In genomic region chr10:69216577-69217118, GRCh38 we compare ENCODE assay signal across 2 cellular contexts.
TF ChIP-seq lines count a peak whose summit lies in the region.

No MANE protein-coding gene starts in this region.

TF ChIP-seq in A549, 52 proteins besides CTCF, POLR2A, EP300 and RAD21:
- no peak for TF ChIP-seq SMC3 (IDR thresholded peaks at IDR 0.05)
- TF ChIP-seq PBX3 (IDR thresholded peaks at IDR 0.05): no peak
- TF ChIP-seq JUNB (IDR thresholded peaks at IDR 0.05): no peak
- TF ChIP-seq ELK1 (IDR thresholded peaks at IDR 0.05; ENCODE audit: low read depth, low read length): no peak
- no peak for TF ChIP-seq ATOH8 (CRISPR knock-in tag; IDR thresholded peaks at IDR 0.05; ENCODE audit: low read depth)
- no peak for TF ChIP-seq HDAC2 (IDR thresholded peaks at IDR 0.05)
- no peak for TF ChIP-seq RNF2 (IDR thresholded peaks at IDR 0.05; ENCODE audit: borderline replicate concordance, low read depth)

TF ChIP-seq in HCT116, 20 proteins besides CTCF, POLR2A, EP300 and RAD21:
- no peak for TF ChIP-seq EZH2phosphoT487 (IDR thresholded peaks at IDR 0.05; ENCODE audit: borderline replicate concordance)
- no peak for TF ChIP-seq ZBTB33 (IDR thresholded peaks at IDR 0.05; ENCODE audit: extremely low read depth, insufficient replicate concordance, low read length)
- TF ChIP-seq SRF (IDR thresholded peaks at IDR 0.05; ENCODE audit: low read depth): no peak
- no peak for TF ChIP-seq SIN3A (IDR thresholded peaks at IDR 0.05; ENCODE audit: low read depth)
- no peak for TF ChIP-seq MAX (IDR thresholded peaks at IDR 0.05)
- TF ChIP-seq POLR2AphosphoS5 (IDR thresholded peaks at IDR 0.05; ENCODE audit: low read depth, low read length): no peak
- no peak for TF ChIP-seq FOSL1 (IDR thresholded peaks at IDR 0.05; ENCODE audit: low read depth)
- TF ChIP-seq EZH2 (IDR thresholded peaks at IDR 0.05): no peak
- TF ChIP-seq CEBPB (IDR thresholded peaks at IDR 0.05; ENCODE audit: low read depth): no peak
- TF ChIP-seq ELF1 (IDR thresholded peaks at IDR 0.05; ENCODE audit: borderline replicate concordance, low read depth): no peak
- no peak for TF ChIP-seq ZNF274 (IDR thresholded peaks at IDR 0.05; ENCODE audit: low read depth, low read length)
- no peak for TF ChIP-seq TCF7L2 (IDR thresholded peaks at IDR 0.05; ENCODE audit: borderline replicate concordance, extremely low read depth, insufficient read depth, insufficient read length)
- TF ChIP-seq SP1 (IDR thresholded peaks at IDR 0.05; ENCODE audit: low read depth): no peak
- no peak for TF ChIP-seq YY1 (IDR thresholded peaks at IDR 0.05; ENCODE audit: extremely low read depth, insufficient replicate concordance, low read depth, low read length)
- no peak for TF ChIP-seq JUND (IDR thresholded peaks at IDR 0.05)
- TF ChIP-seq EGR1 (IDR thresholded peaks at IDR 0.05; ENCODE audit: low read depth): no peak
- no peak for TF ChIP-seq CBX3 (IDR thresholded peaks at IDR 0.05; ENCODE audit: low read depth)
- no peak for TF ChIP-seq ZFX (IDR thresholded peaks at IDR 0.05)
